ENCODE assay signal across 9 cellular contexts in genomic region chr5:80569086-80569960, GRCh38. TPM values are rescaled to one million over a fixed set of nuclear protein-coding genes. Genes with fewer than 3 reads are reported as not detected.
DNase-seq lines count a peak whose midpoint lies in the region; ATAC-seq lines count a peak whose summit lies in the region.
"Had no signal": no experiment of that assay in that cellular context is flagged by ENCODE, and none has a peak within 500 bp of the region (broad histone marks: within the 10 kb centered on the region; RNA-seq: fewer than 3 reads in every experiment).

No MANE protein-coding gene starts in this region.

- H3K18ac ChIP-seq in mesendoderm (ENCODE audit: low read length), result no peak overlapping the region

- H3K56ac ChIP-seq in mesendoderm (ENCODE audit: low read length), result peak overlapping the region; percentile 75

- no peaks in the 10 kb centered on the region for H3K9me2 ChIP-seq in GM23248 (ENCODE audit: insufficient read depth)

- H3K9me3 Mint-ChIP-seq in central memory CD8-positive, alpha-beta T cell, result no peaks in the 10 kb centered on the region

- ATAC-seq in central memory CD8-positive, alpha-beta T cell (replicated peaks; ENCODE audit: extremely low read depth, poor library complexity, severe bottlenecking), result no peak

- H3K23ac ChIP-seq in mesendoderm (ENCODE audit: low read length), result no peak overlapping the region

- H3K9ac ChIP-seq in GM23248, result no peak overlapping the region
- peak overlapping the region; percentile 51 for H3K9ac ChIP-seq in mesendoderm (ENCODE audit: low read length)

- WGBS in GM23248 (ENCODE audit: low coverage in 1 of 2, low lambda C conversion rate in 2 of 2, missing lambda C conversion rate in 2 of 2), 2 experiments, result 6 to 9% methylated on average over 46 to 71 of the region's 89 CpGs
- WGBS in mesendoderm (ENCODE audit: extremely low coverage, insufficient coverage, low lambda C conversion rate), result no CpG with 5 or more reads among the region's 89 CpGs

- no peak overlapping the region for H4K8ac ChIP-seq in mesendoderm (ENCODE audit: low read depth, low read length)

- H3K79me2 ChIP-seq in GM23248 (ENCODE audit: insufficient read depth), result no peaks in the 10 kb centered on the region
- H3K79me2 ChIP-seq in mesendoderm (ENCODE audit: control insufficient read depth, insufficient read depth, low read length), result no peaks in the 10 kb centered on the region

- H3K4me2 ChIP-seq in GM23248 (ENCODE audit: unreplicated experiment) (peak overlapping the region; percentile 23), mesendoderm (ENCODE audit: low read length) (peak overlapping the region; percentile 64)

- H3K27ac ChIP-seq in GM23248, result no peak overlapping the region
- H3K27ac ChIP-seq in mesendoderm (ENCODE audit: low read depth, low read length), result no peak overlapping the region

- H3K27ac Mint-ChIP-seq in central memory CD8-positive, alpha-beta T cell (ENCODE audit: low read depth), result no peak overlapping the region

- peak overlapping the region; percentile 58 for H2AFZ ChIP-seq in GM23248

- no peak overlapping the region for H2BK120ac ChIP-seq in mesendoderm (ENCODE audit: low read depth, low read length)

- no peaks in the 10 kb centered on the region for H3K36me3 Mint-ChIP-seq in central memory CD8-positive, alpha-beta T cell (ENCODE audit: insufficient read depth)

- H4K20me1 ChIP-seq in GM23248 (ENCODE audit: insufficient read depth), result no peaks in the 10 kb centered on the region

- H3K9me3 ChIP-seq in GM23248 (ENCODE audit: low read depth), result no peaks in the 10 kb centered on the region

- H3K4me3 ChIP-seq in GM23248 (peak overlapping the region; percentile 41), mesendoderm (ENCODE audit: low read length) (no peak overlapping the region)

- peak overlapping the region; percentile 7 for H3K4me3 Mint-ChIP-seq in central memory CD8-positive, alpha-beta T cell

- H3K4ac ChIP-seq in mesendoderm (ENCODE audit: low read depth, low read length), result no peak overlapping the region

- H4K5ac ChIP-seq in mesendoderm (ENCODE audit: low read length), result no peak overlapping the region

- no peak overlapping the region for H2AK5ac ChIP-seq in mesendoderm (ENCODE audit: low read length)

- H2BK15ac ChIP-seq in mesendoderm (replicated peaks; ENCODE audit: low read depth), result no peak overlapping the region

- peaks cover 43% of the 10 kb centered on the region for H3K27me3 ChIP-seq in GM23248 (replicated peaks; ENCODE audit: insufficient read depth)
- peaks cover 19% of the 10 kb centered on the region for H3K27me3 ChIP-seq in mesendoderm (ENCODE audit: insufficient read depth, low read length, poor library complexity)

- H3K4me1 Mint-ChIP-seq in central memory CD8-positive, alpha-beta T cell, result peaks cover 4% of the 10 kb centered on the region

- no peaks in the 10 kb centered on the region for H3K79me1 ChIP-seq in mesendoderm (ENCODE audit: low read length)

- no peak overlapping the region for H2BK5ac ChIP-seq in mesendoderm (ENCODE audit: low read length)

- peak; percentile 16 for DNase-seq in AG20443 (ENCODE audit: low spot score)
- DNase-seq in GM23248, result no peak
- DNase-seq in central memory CD8-positive, alpha-beta T cell (ENCODE audit: low spot score in 2 of 2), result no peak
- DNase-seq in mesendoderm, result peak; percentile 22
- DNase-seq in COLO829 (ENCODE audit: low spot score), result no peak
- no peak for DNase-seq in NCI-H1694 treated with DMSO at 0.1 percent for 48 hours (lab: John Stamatoyannopoulos, UW)
- DNase-seq in EL, result no peak
- no peak for DNase-seq in SW480 (ENCODE audit: low spot score)

- in situ Hi-C loops in GM23248 (cut with MboI), result no loop called here

- no peaks in the 10 kb centered on the region for H3K4me1 ChIP-seq in GM23248 (ENCODE audit: insufficient read depth)
- H3K4me1 ChIP-seq in mesendoderm (ENCODE audit: control insufficient read depth, low read depth, low read length), result no peaks in the 10 kb centered on the region

- H3F3A ChIP-seq in GM23248 (ENCODE audit: insufficient read depth), result no peaks in the 10 kb centered on the region

- H3K27me3 Mint-ChIP-seq in central memory CD8-positive, alpha-beta T cell, result peaks cover 81% of the 10 kb centered on the region

- no peaks in the 10 kb centered on the region for H3K36me3 ChIP-seq in GM23248 (ENCODE audit: low read depth)
- H3K36me3 ChIP-seq in mesendoderm (ENCODE audit: control insufficient read depth, insufficient read depth, low read length), result no peaks in the 10 kb centered on the region

RNA-seq across cellular contexts. Expression of gene ANKRD34B, which starts 0.8 kb away (rescaled TPM):
- not detected in 2 replicates for total RNA-seq in GM23248 (2014; rRNA removed; shearing (Covaris generic))
- not detected in 2 replicates for polyA plus RNA-seq in GM23248 (2016; fragmentation: Nextera tagmentation; extraction: Ambion mirVana)
- polyA plus RNA-seq in mesendoderm (2013, experiment 1 of 2), result 0.17 TPM
- 0.14 TPM for polyA plus RNA-seq in mesendoderm (2013, experiment 2 of 2)
- total RNA-seq: M059J had no signal

Comparison
In these comparisons a context has a peak if more than half of its experiments do, and no peak if none do; other contexts are left out.
1. DNase-seq: peak in AG20443 (single experiment) and mesendoderm (single experiment); none in GM23248 (single experiment), central memory CD8-positive, alpha-beta T cell (0 of 2), COLO829 (single experiment), NCI-H1694 treated with DMSO at 0.1 percent for 48 hours (single experiment), EL (single experiment) and SW480 (single experiment).